1 cellular context compared by ENCODE assay signal in genomic region chr15:42548258-42549051, GRCh38.
A peak's percentile ranks its signal among the peaks of the same experiment; 100 is the strongest.
TF ChIP-seq lines count a peak whose summit lies in the region.

Gene HAUS2, plus strand, starts transcription at chr15:42548838. Its CDS starts 35 bp downstream, at chr15:42548873.
Gene LRRC57, minus strand, starts transcription at chr15:42548793. Its CDS starts 359 bp downstream, at chr15:42548434.

TF ChIP-seq in HepG2, 621 proteins besides CTCF, POLR2A, EP300 and RAD21 (continued from another document and continues in another):
- no peak; the same call in 1 of the 2 replicates for TF ChIP-seq ZNF275 (CRISPR knock-in tag; IDR thresholded peaks at IDR 0.05; ENCODE audit: borderline replicate concordance)
- no peak for TF ChIP-seq ZNF615 (CRISPR knock-in tag; IDR thresholded peaks at IDR 0.05; ENCODE audit: borderline replicate concordance)
- TF ChIP-seq RARG (CRISPR knock-in tag; IDR thresholded peaks at IDR 0.05; ENCODE audit: low read depth): no peak
- TF ChIP-seq KLF16 (CRISPR knock-in tag; IDR thresholded peaks at IDR 0.05): peak in 1 of 2 experiments; percentile 82; a peak in 1 of 4 replicates
- TF ChIP-seq ZNF704 (CRISPR knock-in tag; IDR thresholded peaks at IDR 0.05; ENCODE audit: borderline replicate concordance): peak; percentile 75; the same call in 1 of the 2 replicates
- TF ChIP-seq ZNF616 (CRISPR knock-in tag; IDR thresholded peaks at IDR 0.05; ENCODE audit: low read depth): no peak
- peak; percentile 92; the same call in 1 of the 2 replicates for TF ChIP-seq KLF15 (CRISPR knock-in tag; IDR thresholded peaks at IDR 0.05; ENCODE audit: borderline replicate concordance)
- TF ChIP-seq ZBTB7B (CRISPR knock-in tag; IDR thresholded peaks at IDR 0.05): peak; percentile 83; the same call in 1 of the 2 replicates
- TF ChIP-seq MBD4 (IDR thresholded peaks at IDR 0.05; ENCODE audit: borderline replicate concordance, low read length): no peak
- TF ChIP-seq DNMT1 (CRISPR knock-in tag; IDR thresholded peaks at IDR 0.05): peak; percentile 69; the same call in 1 of the 2 replicates
- TF ChIP-seq PRDM10 (CRISPR knock-in tag; IDR thresholded peaks at IDR 0.05; ENCODE audit: low read depth): no peak
- TF ChIP-seq GRHL1 (CRISPR knock-in tag; conservative IDR thresholded peaks at IDR 0.05): no peak
- TF ChIP-seq HOXA9 (CRISPR knock-in tag; IDR thresholded peaks at IDR 0.05; ENCODE audit: borderline replicate concordance): no peak
- TF ChIP-seq ZNF660 (CRISPR knock-in tag; IDR thresholded peaks at IDR 0.05; ENCODE audit: borderline replicate concordance, low read depth): no peak
- peak; percentile 46; the same call in 1 of the 2 replicates for TF ChIP-seq ZFP36L1 (CRISPR knock-in tag; IDR thresholded peaks at IDR 0.05)
- TF ChIP-seq RNF219 (CRISPR knock-in tag; IDR thresholded peaks at IDR 0.05): no peak
- TF ChIP-seq ZNF609 (CRISPR knock-in tag; IDR thresholded peaks at IDR 0.05; ENCODE audit: borderline replicate concordance): peak; percentile 37; the same call in 1 of the 2 replicates
- peak; percentile 84 for TF ChIP-seq MAX (IDR thresholded peaks at IDR 0.05)
- TF ChIP-seq SYNCRIP (IDR thresholded peaks at IDR 0.05; ENCODE audit: insufficient read depth, low read depth, low read length): no peak
- TF ChIP-seq DNMT3B (CRISPR knock-in tag; conservative IDR thresholded peaks at IDR 0.05): peak; percentile 67; the same call in 1 of the 2 replicates
- peak; percentile 61; the same call in 1 of the 2 replicates for TF ChIP-seq ZNF256 (CRISPR knock-in tag; conservative IDR thresholded peaks at IDR 0.05)
- no peak for TF ChIP-seq SNAI1 (CRISPR knock-in tag; IDR thresholded peaks at IDR 0.05; ENCODE audit: borderline replicate concordance)
- TF ChIP-seq SPEN (CRISPR knock-in tag; IDR thresholded peaks at IDR 0.05; ENCODE audit: low read depth): peak; percentile 94
- 0 out of 2 replicates have a peak, but pooled peaks have one; percentile 68 for TF ChIP-seq ZNF468 (CRISPR knock-in tag; IDR thresholded peaks at IDR 0.05)
- TF ChIP-seq MLXIP (CRISPR knock-in tag; IDR thresholded peaks at IDR 0.05; ENCODE audit: borderline replicate concordance): no peak; the same call in 1 of the 2 replicates
- TF ChIP-seq NBN (conservative IDR thresholded peaks at IDR 0.05): no peak
- TF ChIP-seq MED8 (CRISPR knock-in tag; IDR thresholded peaks at IDR 0.05; ENCODE audit: insufficient replicate concordance): peak; percentile 46
- TF ChIP-seq ZNF460 (CRISPR knock-in tag; IDR thresholded peaks at IDR 0.05; ENCODE audit: borderline replicate concordance): no peak
- TF ChIP-seq ZNF33A (CRISPR knock-in tag; IDR thresholded peaks at IDR 0.05; ENCODE audit: borderline replicate concordance): 0 out of 2 replicates have a peak, but pooled peaks have one; percentile 60
- TF ChIP-seq ZNF556 (CRISPR knock-in tag; IDR thresholded peaks at IDR 0.05; ENCODE audit: borderline replicate concordance): no peak
- no peak for TF ChIP-seq IKZF1 (IDR thresholded peaks at IDR 0.05)
- peak; percentile 96 for TF ChIP-seq HNRNPLL (IDR thresholded peaks at IDR 0.05; ENCODE audit: low read depth, low read length, poor library complexity, severe bottlenecking)
- TF ChIP-seq FOSL1 (CRISPR knock-in tag; IDR thresholded peaks at IDR 0.05; ENCODE audit: borderline replicate concordance): 0 out of 2 replicates have a peak, but pooled peaks have one; percentile 5
- no peak for TF ChIP-seq SRSF9 (IDR thresholded peaks at IDR 0.05; ENCODE audit: borderline replicate concordance, insufficient read depth, low read depth, low read length, poor library complexity, severe bottlenecking)
- TF ChIP-seq ZFP1 (CRISPR knock-in tag; IDR thresholded peaks at IDR 0.05): no peak; the same call in 1 of the 2 replicates
- TF ChIP-seq ZGPAT (CRISPR knock-in tag; IDR thresholded peaks at IDR 0.05): peak; percentile 76
- TF ChIP-seq CHCHD3 (CRISPR knock-in tag; IDR thresholded peaks at IDR 0.05): no peak; the same call in 1 of the 2 replicates
- no peak for TF ChIP-seq MIER2 (CRISPR knock-in tag; IDR thresholded peaks at IDR 0.05)
- no peak for TF ChIP-seq ZSCAN29 (CRISPR knock-in tag; conservative IDR thresholded peaks at IDR 0.05)
